Comparison of ENCODE assay signal across 1 cellular context in the genomic region with DNA sequence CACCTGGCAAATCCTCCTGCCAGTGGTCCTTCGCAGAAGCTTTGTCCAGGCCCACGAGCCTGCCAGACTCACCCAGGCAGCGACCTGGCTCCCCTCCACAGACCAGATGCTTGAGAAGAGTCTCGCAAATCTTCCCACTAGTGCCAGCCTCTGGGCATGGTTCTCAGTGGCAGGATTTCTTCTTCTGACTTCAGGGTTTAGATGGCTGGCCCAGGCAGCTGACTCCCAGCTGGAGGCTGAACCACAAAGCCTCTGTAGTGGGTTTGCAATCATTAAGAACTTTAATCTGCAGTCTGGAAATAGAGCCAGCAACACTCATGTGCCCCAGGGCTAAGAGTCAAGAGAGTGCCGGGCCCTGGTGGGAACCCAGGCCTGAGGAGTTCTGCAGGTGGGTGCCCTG.
TF ChIP-seq lines count a peak whose summit lies in the region.

No MANE protein-coding gene starts in this region.

TF ChIP-seq in SK-N-SH treated with all-trans-retinoic acid at 6 μM for 48 hours, 23 proteins besides CTCF, POLR2A, EP300 and RAD21 (continued from another document):
- TF ChIP-seq, protein P1, sequence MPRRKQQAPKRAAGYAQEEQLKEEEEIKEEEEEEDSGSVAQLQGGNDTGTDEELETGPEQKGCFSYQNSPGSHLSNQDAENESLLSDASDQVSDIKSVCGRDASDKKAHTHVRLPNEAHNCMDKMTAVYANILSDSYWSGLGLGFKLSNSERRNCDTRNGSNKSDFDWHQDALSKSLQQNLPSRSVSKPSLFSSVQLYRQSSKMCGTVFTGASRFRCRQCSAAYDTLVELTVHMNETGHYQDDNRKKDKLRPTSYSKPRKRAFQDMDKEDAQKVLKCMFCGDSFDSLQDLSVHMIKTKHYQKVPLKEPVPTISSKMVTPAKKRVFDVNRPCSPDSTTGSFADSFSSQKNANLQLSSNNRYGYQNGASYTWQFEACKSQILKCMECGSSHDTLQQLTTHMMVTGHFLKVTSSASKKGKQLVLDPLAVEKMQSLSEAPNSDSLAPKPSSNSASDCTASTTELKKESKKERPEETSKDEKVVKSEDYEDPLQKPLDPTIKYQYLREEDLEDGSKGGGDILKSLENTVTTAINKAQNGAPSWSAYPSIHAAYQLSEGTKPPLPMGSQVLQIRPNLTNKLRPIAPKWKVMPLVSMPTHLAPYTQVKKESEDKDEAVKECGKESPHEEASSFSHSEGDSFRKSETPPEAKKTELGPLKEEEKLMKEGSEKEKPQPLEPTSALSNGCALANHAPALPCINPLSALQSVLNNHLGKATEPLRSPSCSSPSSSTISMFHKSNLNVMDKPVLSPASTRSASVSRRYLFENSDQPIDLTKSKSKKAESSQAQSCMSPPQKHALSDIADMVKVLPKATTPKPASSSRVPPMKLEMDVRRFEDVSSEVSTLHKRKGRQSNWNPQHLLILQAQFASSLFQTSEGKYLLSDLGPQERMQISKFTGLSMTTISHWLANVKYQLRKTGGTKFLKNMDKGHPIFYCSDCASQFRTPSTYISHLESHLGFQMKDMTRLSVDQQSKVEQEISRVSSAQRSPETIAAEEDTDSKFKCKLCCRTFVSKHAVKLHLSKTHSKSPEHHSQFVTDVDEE (CRISPR knock-in tag; IDR thresholded peaks at IDR 0.05) = no peak
- TF ChIP-seq ZFP30 (CRISPR knock-in tag; IDR thresholded peaks at IDR 0.05) (no peak), BACH2 (CRISPR knock-in tag; IDR thresholded peaks at IDR 0.05; ENCODE audit: borderline replicate concordance) (no peak), SNAI2 (CRISPR knock-in tag; IDR thresholded peaks at IDR 0.05) (no peak), ZNF70 (CRISPR knock-in tag; IDR thresholded peaks at IDR 0.05) (no peak), ESRRG (CRISPR knock-in tag; IDR thresholded peaks at IDR 0.05) (no peak), PPARA (CRISPR knock-in tag; IDR thresholded peaks at IDR 0.05; ENCODE audit: borderline replicate concordance) (no peak), TOX (CRISPR knock-in tag; IDR thresholded peaks at IDR 0.05; ENCODE audit: borderline replicate concordance) (no peak), ARNTL (CRISPR knock-in tag; IDR thresholded peaks at IDR 0.05; ENCODE audit: borderline replicate concordance, low read depth) (no peak), TCF4 (CRISPR knock-in tag; IDR thresholded peaks at IDR 0.05; ENCODE audit: borderline replicate concordance) (no peak), ZNF8 (CRISPR knock-in tag; IDR thresholded peaks at IDR 0.05) (no peak)
- TF ChIP-seq, protein P2, sequence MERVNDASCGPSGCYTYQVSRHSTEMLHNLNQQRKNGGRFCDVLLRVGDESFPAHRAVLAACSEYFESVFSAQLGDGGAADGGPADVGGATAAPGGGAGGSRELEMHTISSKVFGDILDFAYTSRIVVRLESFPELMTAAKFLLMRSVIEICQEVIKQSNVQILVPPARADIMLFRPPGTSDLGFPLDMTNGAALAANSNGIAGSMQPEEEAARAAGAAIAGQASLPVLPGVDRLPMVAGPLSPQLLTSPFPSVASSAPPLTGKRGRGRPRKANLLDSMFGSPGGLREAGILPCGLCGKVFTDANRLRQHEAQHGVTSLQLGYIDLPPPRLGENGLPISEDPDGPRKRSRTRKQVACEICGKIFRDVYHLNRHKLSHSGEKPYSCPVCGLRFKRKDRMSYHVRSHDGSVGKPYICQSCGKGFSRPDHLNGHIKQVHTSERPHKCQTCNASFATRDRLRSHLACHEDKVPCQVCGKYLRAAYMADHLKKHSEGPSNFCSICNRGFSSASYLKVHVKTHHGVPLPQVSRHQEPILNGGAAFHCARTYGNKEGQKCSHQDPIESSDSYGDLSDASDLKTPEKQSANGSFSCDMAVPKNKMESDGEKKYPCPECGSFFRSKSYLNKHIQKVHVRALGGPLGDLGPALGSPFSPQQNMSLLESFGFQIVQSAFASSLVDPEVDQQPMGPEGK (CRISPR knock-in tag; IDR thresholded peaks at IDR 0.05; ENCODE audit: borderline replicate concordance) = no peak
- TF ChIP-seq, protein P3, sequence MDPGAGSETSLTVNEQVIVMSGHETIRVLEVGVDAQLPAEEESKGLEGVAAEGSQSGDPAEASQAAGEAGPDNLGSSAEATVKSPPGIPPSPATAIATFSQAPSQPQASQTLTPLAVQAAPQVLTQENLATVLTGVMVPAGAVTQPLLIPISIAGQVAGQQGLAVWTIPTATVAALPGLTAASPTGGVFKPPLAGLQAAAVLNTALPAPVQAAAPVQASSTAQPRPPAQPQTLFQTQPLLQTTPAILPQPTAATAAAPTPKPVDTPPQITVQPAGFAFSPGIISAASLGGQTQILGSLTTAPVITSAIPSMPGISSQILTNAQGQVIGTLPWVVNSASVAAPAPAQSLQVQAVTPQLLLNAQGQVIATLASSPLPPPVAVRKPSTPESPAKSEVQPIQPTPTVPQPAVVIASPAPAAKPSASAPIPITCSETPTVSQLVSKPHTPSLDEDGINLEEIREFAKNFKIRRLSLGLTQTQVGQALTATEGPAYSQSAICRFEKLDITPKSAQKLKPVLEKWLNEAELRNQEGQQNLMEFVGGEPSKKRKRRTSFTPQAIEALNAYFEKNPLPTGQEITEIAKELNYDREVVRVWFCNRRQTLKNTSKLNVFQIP (CRISPR knock-in tag; IDR thresholded peaks at IDR 0.05; ENCODE audit: borderline replicate concordance, low read depth) = no peak
